ENCODE assay signal across 8 cellular contexts in genomic region chr14:35826952-35827416, GRCh38.
DNase-seq lines count a peak whose midpoint lies in the region; ATAC-seq and TF ChIP-seq lines count a peak whose summit lies in the region.

No MANE protein-coding gene starts in this region.

- peaks cover 10% of the 10 kb centered on the region for H3K4me1 ChIP-seq in DOHH2 (ENCODE audit: control insufficient read depth, low read length)
- no peaks in the 10 kb centered on the region for H3K4me1 ChIP-seq in NT2/D1 (ENCODE audit: insufficient read depth, insufficient read length)
- H3K4me1 ChIP-seq in parathyroid adenoma = peaks cover 5% of the 10 kb centered on the region

- peaks cover 5% of the 10 kb centered on the region; the same call in 1 of the 2 replicates for H3F3A ChIP-seq in DOHH2 (ENCODE audit: control insufficient read depth, insufficient read depth)

- H4K20me1 ChIP-seq in DOHH2 (ENCODE audit: control insufficient read depth, insufficient read depth, low read depth, low read length) = no peaks in the 10 kb centered on the region

- H3K4me3 ChIP-seq in DOHH2 (ENCODE audit: low read length) (peak overlapping the region; percentile 90), NT2/D1 (ENCODE audit: insufficient read length, low read depth) (peak overlapping the region; percentile 95), parathyroid adenoma (ENCODE audit: low read depth, low read length) (peak overlapping the region; percentile 89)

- H2AFZ ChIP-seq in parathyroid adenoma = peak overlapping the region; percentile 83

- no peaks in the 10 kb centered on the region for H3K9me2 ChIP-seq in DOHH2 (replicated peaks; ENCODE audit: control insufficient read depth, low read length)

- H3K36me3 ChIP-seq in DOHH2 (ENCODE audit: control insufficient read depth, low read length) (peaks cover 10% of the 10 kb centered on the region), NT2/D1 (ENCODE audit: insufficient read depth, insufficient read length, low read length) (peaks cover 3% of the 10 kb centered on the region), parathyroid adenoma (ENCODE audit: control insufficient read depth, insufficient read depth, low read length) (no peaks in the 10 kb centered on the region)

- H3K4me2 ChIP-seq in DOHH2 (ENCODE audit: low read length) (peak overlapping the region; percentile 79), parathyroid adenoma (ENCODE audit: low read length) (peak overlapping the region; percentile 89)

- no peaks in the 10 kb centered on the region for H3K9me3 ChIP-seq in DOHH2 (ENCODE audit: control insufficient read depth, insufficient read depth, low read length)
- H3K9me3 ChIP-seq in NT2/D1 (ENCODE audit: insufficient read depth, low read length) = no peaks in the 10 kb centered on the region
- no peaks in the 10 kb centered on the region for H3K9me3 ChIP-seq in parathyroid adenoma (ENCODE audit: control insufficient read depth, low read length)

- ATAC-seq in GM21515 (IDR thresholded peaks at IDR 0.05; ENCODE audit: unreplicated experiment) = no peak
- no peak for ATAC-seq in GM21367 (IDR thresholded peaks at IDR 0.05; ENCODE audit: unreplicated experiment)
- no peak for ATAC-seq in HG03025 (IDR thresholded peaks at IDR 0.05; ENCODE audit: low FRiP score, unreplicated experiment)

- H3K27me3 ChIP-seq in DOHH2 (ENCODE audit: control insufficient read depth, low read length) (no peaks in the 10 kb centered on the region), NT2/D1 (ENCODE audit: insufficient read depth, insufficient read length) (no peaks in the 10 kb centered on the region), parathyroid adenoma (ENCODE audit: control insufficient read depth, insufficient read depth, low read length) (no peaks in the 10 kb centered on the region)

- peaks cover 28% of the 10 kb centered on the region for H3K79me2 ChIP-seq in DOHH2 (ENCODE audit: control insufficient read depth, low read length)
- H3K79me2 ChIP-seq in parathyroid adenoma = no peaks in the 10 kb centered on the region

- H3K9ac ChIP-seq in NT2/D1 (ENCODE audit: insufficient read length, low read depth) (peak overlapping the region; percentile 79), parathyroid adenoma (no peak overlapping the region)

- H3K27ac ChIP-seq in DOHH2 (ENCODE audit: low read depth, low read length) (no peak overlapping the region), epithelial cell of prostate (peak overlapping the region; percentile 89), parathyroid adenoma (peak overlapping the region; percentile 96)

- TF ChIP-seq CTCF in DOHH2 (IDR thresholded peaks at IDR 0.05; ENCODE audit: low read depth, low read length, poor library complexity, severe bottlenecking) (no peak), parathyroid adenoma (IDR thresholded peaks at IDR 0.05) (no peak)

- DNase-seq in NT2/D1 (ENCODE audit: low read depth, low spot score) (no peak), epithelial cell of prostate (ENCODE audit: low read depth, low spot score) (no peak), GM19238 (ENCODE audit: insufficient read length, low spot score) (no peak)
